ENCODE assay signal across 8 cellular contexts in the genomic region with DNA sequence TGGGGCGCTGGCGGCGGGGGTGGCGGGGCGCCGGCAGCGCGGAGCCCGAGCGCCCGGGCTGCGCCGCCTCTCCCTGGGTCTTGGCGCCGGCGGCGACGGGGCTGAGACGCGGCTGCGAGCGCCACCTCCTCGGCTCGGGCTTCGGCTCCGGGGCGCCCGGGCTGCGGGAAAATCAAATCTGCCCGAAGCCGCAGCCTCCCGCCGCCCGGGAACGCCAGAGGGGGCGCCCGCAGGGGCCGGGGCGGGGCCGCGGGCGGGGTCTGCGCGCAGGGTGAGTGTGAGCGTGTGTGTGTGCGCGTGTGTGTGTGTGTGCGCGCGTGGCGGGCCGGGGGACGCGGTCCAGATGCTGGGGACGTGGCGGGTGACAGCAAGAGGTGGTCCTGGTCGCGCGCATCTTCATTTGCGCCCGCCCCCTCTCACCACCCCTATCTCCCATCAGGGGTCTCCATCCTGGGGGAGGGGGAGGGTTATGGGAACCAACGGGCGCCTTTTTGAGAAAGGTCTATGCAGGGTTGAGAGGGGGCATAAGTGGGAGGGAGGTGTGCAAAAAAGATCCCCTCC. TPM values are rescaled to one million over a fixed set of nuclear protein-coding genes. Genes with fewer than 3 reads are reported as not detected.
DNase-seq lines count a peak whose midpoint lies in the region; ATAC-seq and TF ChIP-seq lines count a peak whose summit lies in the region.

No MANE protein-coding gene starts in this region.

- 1% methylated on average over 35 of the region's 63 CpGs; no CpG with 5 or more reads in 1 of the 2 donors for WGBS in transverse colon (ENCODE audit: low coverage in 1 of 2), 2 donors

- peak overlapping the region; percentile 80 for H3K4me3 Mint-ChIP-seq in CD8-positive, alpha-beta T cell
- H3K4me3 Mint-ChIP-seq in natural killer cell treated with Interleukin-12 subunit alpha and Interleukin-12 subunit beta and Interleukin-15 and Interleukin-18, amount 100 ng/mL, for 72 hours = peak overlapping the region; percentile 59

- POLR2A ChIA-PET in CD8-positive, alpha-beta T cell (lab: Charles Lee) = no interaction called here

- no peak for TF ChIP-seq CTCF in CD8-positive, alpha-beta T cell (IDR thresholded peaks at IDR 0.05)
- TF ChIP-seq CTCF in transverse colon (IDR thresholded peaks at IDR 0.05) = peak in 1 of 5 experiments; percentile 19

- CTCF ChIA-PET in CD8-positive, alpha-beta T cell (lab: Charles Lee) = no interaction called here

- H3K36me3 Mint-ChIP-seq in CD8-positive, alpha-beta T cell = no peaks in the 10 kb centered on the region
- H3K36me3 Mint-ChIP-seq in natural killer cell treated with Interleukin-12 subunit alpha and Interleukin-12 subunit beta and Interleukin-15 and Interleukin-18, amount 100 ng/mL, for 72 hours = no peaks in the 10 kb centered on the region

- peak overlapping the region; percentile 43 for H3K4me3 ChIP-seq in CD8-positive, alpha-beta T cell (ENCODE audit: low read depth, low read length)
- H3K4me3 ChIP-seq in transverse colon = peak overlapping the region; percentile 28 to 52 (median 36)

- peaks cover 28% of the 10 kb centered on the region for H3K27me3 Mint-ChIP-seq in CD8-positive, alpha-beta T cell (ENCODE audit: low read depth)
- peaks cover 20 to 31% of the 10 kb centered on the region in 2 donors for H3K27me3 Mint-ChIP-seq in natural killer cell treated with Interleukin-12 subunit alpha and Interleukin-12 subunit beta and Interleukin-15 and Interleukin-18, amount 100 ng/mL, for 72 hours

- H3K27me3 ChIP-seq in CD8-positive, alpha-beta T cell (ENCODE audit: insufficient read depth, low read length) = peaks cover 15% of the 10 kb centered on the region
- H3K27me3 ChIP-seq in transverse colon = peaks cover 32% of the 10 kb centered on the region

- in situ Hi-C loops in transverse colon (cut with MboI; ENCODE audit: low pct_ligation_motif_present in 1 of 4, low pct_unique_long_range_greater_than_20kb in 1 of 4, low sequenced_read_pairs in 3 of 4) = loop anchor here in 1 of 4 donors (5.0 kb wide), 1 partner anchor 68 kb away; no protein-coding TSS in a partner anchor

- no peak for TF ChIP-seq EP300 in transverse colon (IDR thresholded peaks at IDR 0.05; ENCODE audit: low read depth)

- no peak overlapping the region for H3K27ac Mint-ChIP-seq in CD8-positive, alpha-beta T cell
- H3K27ac Mint-ChIP-seq in natural killer cell treated with Interleukin-12 subunit alpha and Interleukin-12 subunit beta and Interleukin-15 and Interleukin-18, amount 100 ng/mL, for 72 hours = no peak overlapping the region

- intact Hi-C loops in CD8-positive, alpha-beta T cell (cut with DNase I, micrococcal nuclease) = no loop called here
- intact Hi-C loops in transverse colon (cut with DNase I; ENCODE audit: low total_unique reads) = no loop called here

- H3K36me3 ChIP-seq in CD8-positive, alpha-beta T cell (ENCODE audit: insufficient read depth, low read length) = no peaks in the 10 kb centered on the region
- no peaks in the 10 kb centered on the region for H3K36me3 ChIP-seq in transverse colon

- peaks cover 13% of the 10 kb centered on the region for H3K4me1 ChIP-seq in CD8-positive, alpha-beta T cell (ENCODE audit: insufficient read depth, low read length)
- peaks cover 7 to 24% (median 19%) of the 10 kb centered on the region in 4 donors for H3K4me1 ChIP-seq in transverse colon

- peak in 5 of 7 experiments; percentile 11 to 51 (median 26) for DNase-seq in CD8-positive, alpha-beta T cell
- DNase-seq in LHCN-M2 (ENCODE audit: low read depth) (peak; percentile 27), erythroblast (lab: John Stamatoyannopoulos, UW) (peak; percentile 42 to 44), transverse colon (no peak), pons (ENCODE audit: low spot score) (no peak)
- DNase-seq in activated CD8-positive, alpha-beta memory T cell treated with anti-CD3 and anti-CD28 coated beads for 24 hours = peak; percentile 68
- DNase-seq in natural killer cell treated with Interleukin-12 subunit alpha and Interleukin-12 subunit beta and Interleukin-15 and Interleukin-18, amount 100 ng/mL, for 72 hours (ENCODE audit: low spot score) = no peak

- TF ChIP-seq POLR2A in erythroblast (IDR thresholded peaks at IDR 0.05; ENCODE audit: low read length) = no peak
- no peak for TF ChIP-seq POLR2A in transverse colon (IDR thresholded peaks at IDR 0.05)

- no peaks in the 10 kb centered on the region for H3K9me3 Mint-ChIP-seq in CD8-positive, alpha-beta T cell
- no peaks in the 10 kb centered on the region for H3K9me3 Mint-ChIP-seq in natural killer cell treated with Interleukin-12 subunit alpha and Interleukin-12 subunit beta and Interleukin-15 and Interleukin-18, amount 100 ng/mL, for 72 hours

- peak; percentile 70 for ATAC-seq in CD8-positive, alpha-beta T cell
- peak; percentile 52 to 68 for ATAC-seq in natural killer cell treated with Interleukin-12 subunit alpha and Interleukin-12 subunit beta and Interleukin-15 and Interleukin-18, amount 100 ng/mL, for 72 hours
- ATAC-seq in HG03108 (IDR thresholded peaks at IDR 0.05; ENCODE audit: unreplicated experiment) = no peak

- no peak overlapping the region for H3K27ac ChIP-seq in CD8-positive, alpha-beta T cell (ENCODE audit: low read depth, low read length)
- H3K27ac ChIP-seq in transverse colon = peak overlapping the region in 1 of 4 donors; percentile 53

- peaks cover 14% of the 10 kb centered on the region for H3K4me1 Mint-ChIP-seq in CD8-positive, alpha-beta T cell (ENCODE audit: low read depth)
- peaks cover 4 to 19% of the 10 kb centered on the region in 2 donors for H3K4me1 Mint-ChIP-seq in natural killer cell treated with Interleukin-12 subunit alpha and Interleukin-12 subunit beta and Interleukin-15 and Interleukin-18, amount 100 ng/mL, for 72 hours (ENCODE audit: low read depth in 2 of 2)

- no peaks in the 10 kb centered on the region for H3K9me3 ChIP-seq in CD8-positive, alpha-beta T cell (ENCODE audit: low read length)
- no peaks in the 10 kb centered on the region for H3K9me3 ChIP-seq in transverse colon

RNA-seq across cellular contexts. Expression of a gene that starts 0.7 kb away (rescaled TPM):
- under 1 TPM; 0.33 to 0.49 TPM for total RNA-seq in CD8-positive, alpha-beta T cell
- total RNA-seq in LHCN-M2 (2014; rRNA removed) (not detected in 2 replicates), transverse colon (1 to 10 TPM in 3 of 4 donors, not detected in 1; 3.0 to 8.3 (median 3.3) TPM)
- 0.22 TPM for polyA plus RNA-seq in LHCN-M2 (2012)
- 1 to 10 TPM; 2.9 to 4.0 TPM for total RNA-seq in natural killer cell treated with Interleukin-12 subunit alpha and Interleukin-12 subunit beta and Interleukin-15 and Interleukin-18, amount 100 ng/mL, for 72 hours

RNA-seq across cellular contexts. Expression of a gene that starts 34.7 kb away (rescaled TPM):
- total RNA-seq in CD8-positive, alpha-beta T cell = 1 to 10 TPM; 2.4 TPM
- total RNA-seq in LHCN-M2 (2014; rRNA removed) = 38.9 and 43.3 TPM in 2 replicates
- polyA plus RNA-seq in LHCN-M2 (2012) = 23.7 TPM
- 10 to 100 TPM; 30.3 to 40.8 TPM for total RNA-seq in natural killer cell treated with Interleukin-12 subunit alpha and Interleukin-12 subunit beta and Interleukin-15 and Interleukin-18, amount 100 ng/mL, for 72 hours
- total RNA-seq in transverse colon = 1 to 10 TPM in 3 of 4 donors, under 1 TPM in 1; 1.00 to 5.6 (median 3.3) TPM

RNA-seq across cellular contexts. Expression of a gene that starts 45.9 kb away (rescaled TPM):
- total RNA-seq in CD8-positive, alpha-beta T cell = 10 to 100 TPM; 22.2 TPM
- total RNA-seq in LHCN-M2 (2014; rRNA removed) = 43.6 and 44.8 TPM in 2 replicates
- polyA plus RNA-seq in LHCN-M2 (2012) = 34.5 TPM
- 10 to 100 TPM; 40.4 to 44.4 TPM for total RNA-seq in natural killer cell treated with Interleukin-12 subunit alpha and Interleukin-12 subunit beta and Interleukin-15 and Interleukin-18, amount 100 ng/mL, for 72 hours
- 10 to 100 TPM in 3 of 4 donors, 1 to 10 TPM in 1; 7.8 to 41.8 (median 28.2) TPM for total RNA-seq in transverse colon

Comparison
In these comparisons a context has a peak if more than half of its experiments do, and no peak if none do; other contexts are left out.
1. DNase-seq: peak in CD8-positive, alpha-beta T cell (5 of 7), LHCN-M2 (single experiment), activated CD8-positive, alpha-beta memory T cell treated with anti-CD3 and anti-CD28 coated beads for 24 hours (single experiment) and erythroblast (2 of 2); none in natural killer cell treated with Interleukin-12 subunit alpha and Interleukin-12 subunit beta and Interleukin-15 and Interleukin-18, amount 100 ng/mL, for 72 hours (single experiment), transverse colon (single experiment) and pons (single experiment).